Comparison of ENCODE assay signal across 8 cellular contexts in the genomic region with DNA sequence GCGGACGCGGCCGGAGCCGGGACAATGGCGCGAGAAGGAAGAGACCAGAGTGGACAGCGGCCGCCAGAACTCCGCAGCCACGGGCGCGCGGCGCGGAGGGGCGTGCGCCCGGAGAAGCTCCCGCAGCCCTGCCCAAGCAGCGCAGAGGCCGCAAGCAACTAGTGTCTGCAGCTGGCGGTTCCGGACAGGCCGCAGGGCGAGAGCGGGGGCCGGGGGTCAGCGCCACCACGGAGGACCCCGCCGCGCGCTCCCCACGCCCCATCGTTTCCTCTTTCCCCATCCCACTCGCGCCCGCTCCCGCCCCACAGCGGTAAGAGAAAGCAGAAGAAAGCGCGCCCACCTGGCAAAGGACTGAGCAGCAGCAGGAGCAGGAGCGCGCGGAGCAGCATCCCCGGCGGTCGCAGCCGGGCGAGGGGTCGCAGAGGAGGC. TPM values are rescaled to one million over a fixed set of nuclear protein-coding genes. Genes with fewer than 3 reads are reported as not detected.
DNase-seq lines count a peak whose midpoint lies in the region; ATAC-seq and TF ChIP-seq lines count a peak whose summit lies in the region.

No MANE protein-coding gene starts in this region.

- H3K4me3 ChIP-seq in BLaER1 (peak overlapping the region; percentile 77), H7 (ENCODE audit: insufficient read depth, low read depth, low read length) (peak overlapping the region; percentile 57), esophagus (ENCODE audit: low read depth in 1 of 2, low read length in 2 of 2) (peak overlapping the region; percentile 54 to 68)

- H3K27ac ChIP-seq in BLaER1 (no peak overlapping the region), esophagus (ENCODE audit: low read depth in 2 of 2, low read length in 1 of 2) (no peak overlapping the region)

- POLR2A ChIA-PET in T-cell (lab: Charles Lee), result no interaction called here

- H3K9me3 ChIP-seq in BLaER1 (no peaks in the 10 kb centered on the region), esophagus (ENCODE audit: control insufficient read depth in 2 of 2, insufficient read depth in 1 of 2, low read depth in 1 of 2, low read length in 1 of 2) (no peaks in the 10 kb centered on the region)

- H3K27ac Mint-ChIP-seq in T-cell (no peak overlapping the region), nephron progenitor cell (peak overlapping the region; percentile 91)

- TF ChIP-seq CTCF in nephron progenitor cell (IDR thresholded peaks at IDR 0.05), result no peak

- DNase-seq in H7 (no peak), T-cell (peak in 3 of 34 experiments; percentile 4 to 12 (median 5)), nephron progenitor cell (no peak), NCI-H226 (no peak), DMS153 (lab: John Stamatoyannopoulos, UW) (no peak)
- no peak for DNase-seq in activated CD4-positive, CD25-positive, alpha-beta regulatory T cell treated with anti-CD3 and anti-CD28 coated beads, Interleukin-2, amount 50 U/mL, for 72 hours

- ATAC-seq in T-cell (replicated peaks in 1 of 4), result peak in 1 of 4 experiments; percentile 20

- no peaks in the 10 kb centered on the region for H3K9me3 Mint-ChIP-seq in T-cell
- no peaks in the 10 kb centered on the region for H3K9me3 Mint-ChIP-seq in nephron progenitor cell

- WGBS in esophagus, 2 donors, result 0 to 1% methylated on average over 44 to 52 of the region's 52 CpGs

- H3K4me1 ChIP-seq in BLaER1, result peaks cover 20% of the 10 kb centered on the region
- H3K4me1 ChIP-seq in esophagus (ENCODE audit: control insufficient read depth in 2 of 2, insufficient read depth in 2 of 2, low read length in 1 of 2), result no peaks in the 10 kb centered on the region

- H3K4me3 Mint-ChIP-seq in T-cell (peak overlapping the region in 2 of 3 donors; percentile 45 to 51), nephron progenitor cell (no peak overlapping the region)

- H3K27me3 Mint-ChIP-seq in T-cell (peaks cover 30 to 31% of the 10 kb centered on the region in 2 donors), nephron progenitor cell (ENCODE audit: low read depth, poor library complexity) (no peaks in the 10 kb centered on the region)

- H3K27me3 ChIP-seq in BLaER1, result peaks cover 62% of the 10 kb centered on the region
- H3K27me3 ChIP-seq in H7 (ENCODE audit: control insufficient read depth, insufficient read depth, low read length), result peaks cover 79% of the 10 kb centered on the region
- H3K27me3 ChIP-seq in esophagus (ENCODE audit: control insufficient read depth in 1 of 2, insufficient read depth in 2 of 2, low read length in 2 of 2), result peaks cover 0 to 17% of the 10 kb centered on the region in 2 donors

- H3K36me3 ChIP-seq in BLaER1 (no peaks in the 10 kb centered on the region), H7 (replicated peaks; ENCODE audit: control insufficient read depth, insufficient read depth, low read length) (no peaks in the 10 kb centered on the region), esophagus (ENCODE audit: control insufficient read depth in 2 of 2, insufficient read depth in 2 of 2, low read length in 1 of 2) (no peaks in the 10 kb centered on the region)

- peak overlapping the region; percentile 60; the same call in 1 of the 2 replicates for H3K9ac ChIP-seq in BLaER1

- CTCF ChIA-PET in T-cell (lab: Charles Lee), result no interaction called here

- H3K4me2 ChIP-seq in BLaER1, result peak overlapping the region; percentile 99

- H4K20me1 ChIP-seq in BLaER1, result peaks cover 16% of the 10 kb centered on the region; the same call in 1 of the 2 replicates

- H3K36me3 Mint-ChIP-seq in T-cell (no peaks in the 10 kb centered on the region), nephron progenitor cell (ENCODE audit: low read depth) (no peaks in the 10 kb centered on the region)

- H3K4me1 Mint-ChIP-seq in T-cell (peaks cover 0 to 4% (median 4%) of the 10 kb centered on the region in 3 donors), nephron progenitor cell (peaks cover 18% of the 10 kb centered on the region)

RNA-seq across cellular contexts. Expression of gene PRTG, which starts 0.4 kb away (rescaled TPM):
- 2.0 and 2.9 TPM in 2 replicates for total RNA-seq in H7 (2014; rRNA removed; shearing (Covaris generic))
- under 1 TPM in 3 of 5 donors, not detected in 2; 0.06 to 0.16 (median 0.09) TPM for total RNA-seq in T-cell
- under 1 TPM; 0.02 to 0.10 TPM for polyA plus RNA-seq in esophagus
